In genomic region chr14:101968186-101968585, GRCh38 we compare ENCODE assay signal across 15 cellular contexts. TPM values are rescaled to one million over a fixed set of nuclear protein-coding genes. Genes with fewer than 3 reads are reported as not detected.
DNase-seq lines count a peak whose midpoint lies in the region; ATAC-seq and TF ChIP-seq lines count a peak whose summit lies in the region.
"Had no signal": no experiment of that assay in that cellular context is flagged by ENCODE, and none has a peak within 500 bp of the region (broad histone marks: within the 10 kb centered on the region; RNA-seq: fewer than 3 reads in every experiment).

No MANE protein-coding gene starts in this region.

- intact Hi-C loops in CD14-positive monocyte (cut with micrococcal nuclease) = loop anchor here in 1 of 2 donors (10.0 kb wide), 1 partner anchor 347 kb away; the partner anchor contains the start of gene ZNF839

- no peak for DNase-seq in CD14-positive monocyte (ENCODE audit: low spot score)
- no peak for DNase-seq in DND-41
- DNase-seq in hypothalamus (lab: John Stamatoyannopoulos, UW) = no peak
- DNase-seq in kidney tubule cell (ENCODE audit: low spot score) = no peak
- no peak for DNase-seq in NCI-H146 treated with DMSO at 0.1 percent for 48 hours (lab: John Stamatoyannopoulos, UW; ENCODE audit: unreplicated experiment)
- DNase-seq: activated naive CD4-positive, alpha-beta T cell; DMS 273 treated with DMSO at 0.1 percent for 48 hours; HCEC 1CT; mucosa of descending colon; NCI-H1436 treated with DMSO at 0.1 percent for 48 hours; NCI-H526 treated with DMSO at 0.1 percent for 48 hours; SHP77 treated with DMSO at 0.1 percent for 48 hours had no signal

- peaks cover 20 to 25% of the 10 kb centered on the region in 2 donors for H3K36me3 Mint-ChIP-seq in CD14-positive monocyte
- H3K36me3 Mint-ChIP-seq in activated T-helper 17 cell treated with anti-CD3 and anti-CD28 coated beads, Interleukin-2, amount 50 U/mL, for 72 hours (ENCODE audit: low read depth) = peaks cover 47% of the 10 kb centered on the region
- H3K36me3 Mint-ChIP-seq in nephron (ENCODE audit: low read depth) = peaks cover 14% of the 10 kb centered on the region

- ATAC-seq in DND-41 (ENCODE audit: insufficient read depth, low read depth) = no peak
- no peak for ATAC-seq in activated T-helper 17 cell treated with anti-CD3 and anti-CD28 coated beads, Interleukin-2, amount 50 U/mL, for 72 hours (replicated peaks)
- ATAC-seq: mucosa of descending colon, sciatic nerve had no signal

- H4K20me1 ChIP-seq in DND-41 (ENCODE audit: insufficient read depth, low read length) = peaks cover 50% of the 10 kb centered on the region

- no peak overlapping the region for H2AFZ ChIP-seq in DND-41 (ENCODE audit: low read depth, low read length)

- no peaks in the 10 kb centered on the region for H3K9me3 ChIP-seq in DND-41 (ENCODE audit: insufficient read depth, low read length, severe bottlenecking)
- H3K9me3 ChIP-seq: mucosa of descending colon had no signal

- H3K9me3 Mint-ChIP-seq in CD14-positive monocyte = no peaks in the 10 kb centered on the region
- H3K9me3 Mint-ChIP-seq in activated T-helper 17 cell treated with anti-CD3 and anti-CD28 coated beads, Interleukin-2, amount 50 U/mL, for 72 hours = no peaks in the 10 kb centered on the region
- H3K9me3 Mint-ChIP-seq in nephron = no peaks in the 10 kb centered on the region

- H3K4me1 Mint-ChIP-seq in CD14-positive monocyte = peaks cover 51% of the 10 kb centered on the region
- peaks cover 35% of the 10 kb centered on the region for H3K4me1 Mint-ChIP-seq in activated T-helper 17 cell treated with anti-CD3 and anti-CD28 coated beads, Interleukin-2, amount 50 U/mL, for 72 hours
- H3K4me1 Mint-ChIP-seq in nephron = peaks cover 48% of the 10 kb centered on the region

- peaks cover 41% of the 10 kb centered on the region for H3K4me1 ChIP-seq in DND-41 (ENCODE audit: insufficient read depth, low read length)

- H3K27me3 Mint-ChIP-seq in CD14-positive monocyte (ENCODE audit: low read depth in 3 of 3) (no peaks in the 10 kb centered on the region), nephron (ENCODE audit: low read depth) (no peaks in the 10 kb centered on the region)
- H3K27me3 Mint-ChIP-seq in activated T-helper 17 cell treated with anti-CD3 and anti-CD28 coated beads, Interleukin-2, amount 50 U/mL, for 72 hours = no peaks in the 10 kb centered on the region

- H3K27me3 ChIP-seq in DND-41 (ENCODE audit: insufficient read depth, low read length, poor library complexity) = no peaks in the 10 kb centered on the region

- H3K4me3 ChIP-seq in DND-41 (ENCODE audit: low read depth in 1 of 2, low read length in 2 of 2) = no peak overlapping the region
- H3K4me3 ChIP-seq: mucosa of descending colon had no signal

- no peak for TF ChIP-seq CTCF in CD14-positive monocyte (IDR thresholded peaks at IDR 0.05)
- TF ChIP-seq CTCF in DND-41 (IDR thresholded peaks at IDR 0.05; ENCODE audit: borderline replicate concordance, extremely low read depth, low read length, poor library complexity, severe bottlenecking) = no peak
- no peak for TF ChIP-seq CTCF in nephron (IDR thresholded peaks at IDR 0.05; ENCODE audit: unreplicated experiment in 3 of 3)

- H3K9ac ChIP-seq in DND-41 (ENCODE audit: low read depth, low read length) = no peak overlapping the region

- H3K27ac Mint-ChIP-seq in CD14-positive monocyte (peak overlapping the region in 5 of 7 donors; percentile 0 to 71 (median 20)), nephron (peak overlapping the region in 1 of 3 experiments; percentile 18)
- H3K27ac Mint-ChIP-seq in activated T-helper 17 cell treated with anti-CD3 and anti-CD28 coated beads, Interleukin-2, amount 50 U/mL, for 72 hours = peak overlapping the region; percentile 51

- peak overlapping the region; percentile 19; the same call in 1 of the 2 replicates for H3K27ac ChIP-seq in DND-41 (ENCODE audit: low read length)

- H3K4me2 ChIP-seq in DND-41 (ENCODE audit: insufficient read depth, low read length) = peak overlapping the region; percentile 93; the same call in 1 of the 2 replicates

- peaks cover 38% of the 10 kb centered on the region for H3K36me3 ChIP-seq in DND-41 (ENCODE audit: insufficient read depth, low read length)

- H3K4me3 Mint-ChIP-seq in CD14-positive monocyte (no peak overlapping the region), nephron (peak overlapping the region in 2 of 3 experiments; percentile 22 to 33)
- peak overlapping the region; percentile 35 for H3K4me3 Mint-ChIP-seq in activated T-helper 17 cell treated with anti-CD3 and anti-CD28 coated beads, Interleukin-2, amount 50 U/mL, for 72 hours

- peaks cover 87% of the 10 kb centered on the region for H3K79me2 ChIP-seq in DND-41 (ENCODE audit: insufficient read depth, low read length)

RNA-seq across cellular contexts. Expression of gene DYNC1H1, which starts 3.8 kb away (rescaled TPM):
- 10 to 100 TPM; 14.7 to 23.6 TPM for polyA plus RNA-seq in CD14-positive monocyte
- total RNA-seq in activated T-helper 17 cell treated with anti-CD3 and anti-CD28 coated beads, Interleukin-2, amount 50 U/mL, for 72 hours = 100 to 1,000 TPM; 319 to 383 TPM

Comparison
In these comparisons a context has a peak if more than half of its experiments do, and no peak if none do; other contexts are left out.
1. H3K4me3 Mint-ChIP-seq: peak in activated T-helper 17 cell treated with anti-CD3 and anti-CD28 coated beads, Interleukin-2, amount 50 U/mL, for 72 hours (single experiment) and nephron (2 of 3); none in CD14-positive monocyte (0 of 2).